8 cellular contexts compared by ENCODE assay signal in genomic region chr2:61537590-61538178, GRCh38. TPM values are rescaled to one million over a fixed set of nuclear protein-coding genes. Genes with fewer than 3 reads are reported as not detected.
DNase-seq lines count a peak whose midpoint lies in the region; TF ChIP-seq lines count a peak whose summit lies in the region.

No MANE protein-coding gene starts in this region.

- H3K4me1 ChIP-seq in CD8-positive, alpha-beta memory T cell (ENCODE audit: insufficient read depth, low read length): peaks cover 29% of the 10 kb centered on the region
- peaks cover 20% of the 10 kb centered on the region for H3K4me1 ChIP-seq in effector memory CD4-positive, alpha-beta T cell (ENCODE audit: control insufficient read depth, insufficient read depth, low read length, poor library complexity, severe bottlenecking)
- peaks cover 19% of the 10 kb centered on the region for H3K4me1 ChIP-seq in neural progenitor cell

- peak overlapping the region; percentile 92 to 99 (median 94) for H3K4me3 Mint-ChIP-seq in CD8-positive, alpha-beta memory T cell
- peak overlapping the region; percentile 99 for H3K4me3 Mint-ChIP-seq in neural progenitor cell

- no peaks in the 10 kb centered on the region for H3K9me3 Mint-ChIP-seq in CD8-positive, alpha-beta memory T cell
- H3K9me3 Mint-ChIP-seq in neural progenitor cell: peaks cover 3% of the 10 kb centered on the region

- TF ChIP-seq CTCF in neural progenitor cell (IDR thresholded peaks at IDR 0.05): no peak

- H3K36me3 ChIP-seq in CD8-positive, alpha-beta memory T cell (ENCODE audit: insufficient read depth, low read length): no peaks in the 10 kb centered on the region
- H3K36me3 ChIP-seq in effector memory CD4-positive, alpha-beta T cell (ENCODE audit: control insufficient read depth, insufficient read depth, low read length): no peaks in the 10 kb centered on the region
- peaks cover 14% of the 10 kb centered on the region for H3K36me3 ChIP-seq in neural progenitor cell

- CTCF ChIA-PET in CD8-positive, alpha-beta memory T cell (lab: Charles Lee): interaction anchor here (0.8 to 1.6 kb wide), 6 partner anchors 18 to 327 kb away, joined by 3 to 5 read pairs (median 4); no protein-coding TSS in a partner anchor

- H3K27ac Mint-ChIP-seq in CD8-positive, alpha-beta memory T cell: peak overlapping the region; percentile 95 to 100 (median 100)
- peak overlapping the region; percentile 98 for H3K27ac Mint-ChIP-seq in neural progenitor cell

- peaks cover 41% of the 10 kb centered on the region for H3F3A ChIP-seq in neural progenitor cell (ENCODE audit: low read depth)

- POLR2A ChIA-PET in CD8-positive, alpha-beta memory T cell (lab: Charles Lee): interaction anchor here (0.6 to 2.3 kb wide), 14 partner anchors 10 to 393 kb away, joined by 3 to 12 read pairs (median 5); no protein-coding TSS in a partner anchor

- H3K4me3 ChIP-seq in CD8-positive, alpha-beta memory T cell (ENCODE audit: low read length): peak overlapping the region; percentile 84
- H3K4me3 ChIP-seq in effector memory CD4-positive, alpha-beta T cell (ENCODE audit: insufficient read depth, low read depth, low read length, poor library complexity, severe bottlenecking): peak overlapping the region; percentile 85
- H3K4me3 ChIP-seq in neural progenitor cell: peak overlapping the region; percentile 81

- H4K20me1 ChIP-seq in neural progenitor cell (ENCODE audit: low read depth): peaks cover 43% of the 10 kb centered on the region

- no peaks in the 10 kb centered on the region for H3K27me3 ChIP-seq in CD8-positive, alpha-beta memory T cell (ENCODE audit: insufficient read depth, low read length, poor library complexity, severe bottlenecking)
- H3K27me3 ChIP-seq in effector memory CD4-positive, alpha-beta T cell (replicated peaks; ENCODE audit: control insufficient read depth, insufficient read depth, low read length, poor library complexity, severe bottlenecking): no peaks in the 10 kb centered on the region
- no peaks in the 10 kb centered on the region for H3K27me3 ChIP-seq in neural progenitor cell

- peaks cover 39 to 50% (median 47%) of the 10 kb centered on the region in 3 donors for H3K4me1 Mint-ChIP-seq in CD8-positive, alpha-beta memory T cell
- H3K4me1 Mint-ChIP-seq in neural progenitor cell: peaks cover 26% of the 10 kb centered on the region

- H2AFZ ChIP-seq in neural progenitor cell (replicated peaks): peak overlapping the region; percentile 3

- peaks cover 0 to 18% (median 0%) of the 10 kb centered on the region in 3 donors for H3K36me3 Mint-ChIP-seq in CD8-positive, alpha-beta memory T cell
- H3K36me3 Mint-ChIP-seq in neural progenitor cell: peaks cover 10% of the 10 kb centered on the region

- no peaks in the 10 kb centered on the region for H3K9me3 ChIP-seq in CD8-positive, alpha-beta memory T cell (ENCODE audit: low read length)
- H3K9me3 ChIP-seq in effector memory CD4-positive, alpha-beta T cell (ENCODE audit: control insufficient read depth, low read length): no peaks in the 10 kb centered on the region
- no peaks in the 10 kb centered on the region for H3K9me3 ChIP-seq in neural progenitor cell (ENCODE audit: low read depth)

- H3K27ac ChIP-seq in CD8-positive, alpha-beta memory T cell (ENCODE audit: low read depth, low read length): peak overlapping the region; percentile 99
- H3K27ac ChIP-seq in effector memory CD4-positive, alpha-beta T cell (ENCODE audit: insufficient read depth, low read length, poor library complexity, severe bottlenecking): peak overlapping the region; percentile 98
- H3K27ac ChIP-seq in neural progenitor cell: peak overlapping the region; percentile 100

- H3K9ac ChIP-seq in neural progenitor cell: peak overlapping the region; percentile 98

- DNase-seq in CD8-positive, alpha-beta memory T cell: no peak
- peak; percentile 61 for DNase-seq in NCI-H69 (lab: John Stamatoyannopoulos, UW)
- no peak for DNase-seq in effector memory CD4-positive, alpha-beta T cell
- DNase-seq in neural progenitor cell (ENCODE audit: low spot score): no peak
- DNase-seq in CD1c-positive myeloid dendritic cell (ENCODE audit: extremely low spot score): no peak
- DNase-seq in ecto neural progenitor cell (ENCODE audit: low spot score): no peak
- no peak for DNase-seq in NCI-H2171 treated with DMSO at 0.1 percent for 48 hours (lab: John Stamatoyannopoulos, UW)
- DNase-seq in NCI-H1694 treated with DMSO at 0.1 percent for 48 hours (lab: John Stamatoyannopoulos, UW): no peak

- peaks cover 0 to 7% of the 10 kb centered on the region in 2 donors for H3K27me3 Mint-ChIP-seq in CD8-positive, alpha-beta memory T cell
- H3K27me3 Mint-ChIP-seq in neural progenitor cell (ENCODE audit: insufficient read depth, low read depth): peaks cover 7% of the 10 kb centered on the region

- H3K79me2 ChIP-seq in neural progenitor cell (ENCODE audit: low read depth): peaks cover 67% of the 10 kb centered on the region

- H3K4me2 ChIP-seq in neural progenitor cell: peak overlapping the region; percentile 96

RNA-seq across cellular contexts. Expression of gene XPO1, which starts 0.5 kb away (rescaled TPM):
- total RNA-seq in CD8-positive, alpha-beta memory T cell: 100 to 1,000 TPM; 207 to 217 TPM
- 42.3 TPM for polyA plus RNA-seq in CD8-positive, alpha-beta memory T cell
- 408 and 681 TPM in 2 replicates for total RNA-seq in neural progenitor cell (ENCODE audit: low replicate concordance)
